Comparison of ENCODE assay signal across 8 cellular contexts in genomic region chr19:48588670-48589399, GRCh38. TPM values are rescaled to one million over a fixed set of nuclear protein-coding genes. Genes with fewer than 3 reads are reported as not detected.
DNase-seq lines count a peak whose midpoint lies in the region; ATAC-seq and TF ChIP-seq lines count a peak whose summit lies in the region.

No MANE protein-coding gene starts in this region.

- H2AFZ ChIP-seq in KMS-11 (ENCODE audit: low read depth): peak overlapping the region; percentile 66; the same call in 1 of the 2 replicates

- H3K27ac Mint-ChIP-seq in activated T-helper 17 cell treated with anti-CD3 and anti-CD28 coated beads, Interleukin-2, amount 50 U/mL, for 72 hours: peak overlapping the region; percentile 32
- H3K27ac Mint-ChIP-seq in nephron: no peak overlapping the region

- no peaks in the 10 kb centered on the region for H4K20me1 ChIP-seq in KMS-11 (ENCODE audit: insufficient read depth)

- no peaks in the 10 kb centered on the region for H3K9me3 Mint-ChIP-seq in activated T-helper 17 cell treated with anti-CD3 and anti-CD28 coated beads, Interleukin-2, amount 50 U/mL, for 72 hours
- no peaks in the 10 kb centered on the region for H3K9me3 Mint-ChIP-seq in nephron

- peaks cover 31% of the 10 kb centered on the region for H3K36me3 Mint-ChIP-seq in activated T-helper 17 cell treated with anti-CD3 and anti-CD28 coated beads, Interleukin-2, amount 50 U/mL, for 72 hours (ENCODE audit: low read depth)
- no peaks in the 10 kb centered on the region for H3K36me3 Mint-ChIP-seq in nephron (ENCODE audit: low read depth)

- ATAC-seq in activated T-helper 17 cell treated with anti-CD3 and anti-CD28 coated beads, Interleukin-2, amount 50 U/mL, for 72 hours (replicated peaks): peak; percentile 88
- no peak for ATAC-seq in HG03469 (IDR thresholded peaks at IDR 0.05; ENCODE audit: unreplicated experiment)

- no peaks in the 10 kb centered on the region for H3K79me2 ChIP-seq in KMS-11 (ENCODE audit: insufficient read depth, low read depth)

- H3K4me1 Mint-ChIP-seq in activated T-helper 17 cell treated with anti-CD3 and anti-CD28 coated beads, Interleukin-2, amount 50 U/mL, for 72 hours: peaks cover 20% of the 10 kb centered on the region
- H3K4me1 Mint-ChIP-seq in nephron: no peaks in the 10 kb centered on the region

- H3K4me1 ChIP-seq in KMS-11 (ENCODE audit: low read depth, poor library complexity, severe bottlenecking): peaks cover 7% of the 10 kb centered on the region

- no peak overlapping the region for H3K27ac ChIP-seq in KMS-11

- peaks cover 85% of the 10 kb centered on the region for H3K27me3 ChIP-seq in KMS-11 (ENCODE audit: insufficient read depth, low read depth)

- H3K4me3 ChIP-seq in KMS-11 (IDR thresholded peaks at IDR 0.05; ENCODE audit: insufficient read depth, low read depth, low read length) (no peak overlapping the region), fibroblast of pulmonary artery (replicated peaks; ENCODE audit: low read depth, low read length) (peak overlapping the region; percentile 46)

- no peak overlapping the region for H3K9ac ChIP-seq in KMS-11

- H3K4me2 ChIP-seq in KMS-11: peak overlapping the region; percentile 60

- H3K4me3 Mint-ChIP-seq in activated T-helper 17 cell treated with anti-CD3 and anti-CD28 coated beads, Interleukin-2, amount 50 U/mL, for 72 hours: peak overlapping the region; percentile 80
- H3K4me3 Mint-ChIP-seq in nephron: peak overlapping the region; percentile 51 to 77 (median 75)

- TF ChIP-seq CTCF in KMS-11 (conservative IDR thresholded peaks at IDR 0.05; ENCODE audit: low read depth, low read length) (peak; percentile 87), fibroblast of pulmonary artery (IDR thresholded peaks at IDR 0.05; ENCODE audit: low read length, missing control alignments) (peak; percentile 91), nephron (IDR thresholded peaks at IDR 0.05; ENCODE audit: unreplicated experiment in 3 of 3) (peak; percentile 87 to 94 (median 91))

- DNase-seq in DMS53 (lab: John Stamatoyannopoulos, UW): peak; percentile 96
- DNase-seq in RPMI7951 (ENCODE audit: low read depth): peak; percentile 87
- peak; percentile 84 for DNase-seq in fibroblast of pulmonary artery (ENCODE audit: low read depth)
- peak; percentile 58 to 88 (median 80) for DNase-seq in stimulated activated naive CD4-positive, alpha-beta T cell (lab: John Stamatoyannopoulos, UW)

- no peaks in the 10 kb centered on the region for H3K27me3 Mint-ChIP-seq in activated T-helper 17 cell treated with anti-CD3 and anti-CD28 coated beads, Interleukin-2, amount 50 U/mL, for 72 hours
- peaks cover 25% of the 10 kb centered on the region for H3K27me3 Mint-ChIP-seq in nephron (ENCODE audit: low read depth)

- H3K36me3 ChIP-seq in KMS-11 (ENCODE audit: insufficient read depth): no peaks in the 10 kb centered on the region

RNA-seq across cellular contexts. Expression of gene SPACA4, which starts 17.7 kb away (rescaled TPM):
- not detected in 2 replicates for total RNA-seq in RPMI7951 (2014; rRNA removed; shearing (Covaris generic))
- not detected for total RNA-seq in activated T-helper 17 cell treated with anti-CD3 and anti-CD28 coated beads, Interleukin-2, amount 50 U/mL, for 72 hours

RNA-seq across cellular contexts. Expression of gene FAM83E, which starts 26.0 kb away (rescaled TPM):
- 1.6 TPM in 1 of 2 replicates, not detected in the other for total RNA-seq in RPMI7951 (2014; rRNA removed; shearing (Covaris generic))
- total RNA-seq in activated T-helper 17 cell treated with anti-CD3 and anti-CD28 coated beads, Interleukin-2, amount 50 U/mL, for 72 hours: 1 to 10 TPM; 4.6 to 8.6 TPM

RNA-seq across cellular contexts. Expression of gene RPL18, which starts 30.1 kb away (rescaled TPM):
- 2,104 and 2,291 TPM in 2 replicates for total RNA-seq in RPMI7951 (2014; rRNA removed; shearing (Covaris generic))
- total RNA-seq in activated T-helper 17 cell treated with anti-CD3 and anti-CD28 coated beads, Interleukin-2, amount 50 U/mL, for 72 hours: 1,000 to 10,000 TPM; 1,785 to 2,369 TPM

RNA-seq across cellular contexts. Expression of gene SPHK2, which starts 30.5 kb away (rescaled TPM):
- 4.7 and 7.7 TPM in 2 replicates for total RNA-seq in RPMI7951 (2014; rRNA removed; shearing (Covaris generic))
- 10 to 100 TPM; 31.3 to 49.3 TPM for total RNA-seq in activated T-helper 17 cell treated with anti-CD3 and anti-CD28 coated beads, Interleukin-2, amount 50 U/mL, for 72 hours

RNA-seq across cellular contexts. Expression of gene SULT2B1, which starts 36.9 kb away (rescaled TPM):
- 0.39 TPM in 1 of 2 replicates, not detected in the other for total RNA-seq in RPMI7951 (2014; rRNA removed; shearing (Covaris generic))
- total RNA-seq in activated T-helper 17 cell treated with anti-CD3 and anti-CD28 coated beads, Interleukin-2, amount 50 U/mL, for 72 hours: not detected
